Comparison of ENCODE assay signal across 9 cellular contexts in the genomic region with DNA sequence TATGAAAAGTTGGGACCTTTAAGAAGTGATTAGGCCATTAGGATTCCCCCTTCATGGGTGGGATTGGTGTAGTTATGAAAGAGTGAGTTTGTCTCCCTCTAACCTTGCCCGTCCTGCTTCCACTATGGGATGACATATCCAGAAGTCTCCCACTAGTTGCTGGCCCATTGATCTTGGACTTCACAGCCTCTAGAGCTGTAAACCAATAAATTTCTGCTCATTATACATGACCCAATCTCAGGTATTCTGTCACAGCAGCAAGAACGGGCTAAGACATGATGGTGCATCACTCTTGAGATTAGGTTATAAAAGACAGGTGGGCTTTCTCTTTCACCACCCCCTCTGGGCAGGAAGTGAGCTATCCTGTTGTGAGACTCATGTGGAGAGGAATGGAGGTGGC. TPM values are rescaled to one million over a fixed set of nuclear protein-coding genes. Genes with fewer than 3 reads are reported as not detected.
"Had no signal": no experiment of that assay in that cellular context is flagged by ENCODE, and none has a peak within 500 bp of the region (broad histone marks: within the 10 kb centered on the region; RNA-seq: fewer than 3 reads in every experiment).

No MANE protein-coding gene starts in this region.

- H3K4me3 ChIP-seq: GM23248, HAP-1 had no signal

- DNase-seq: GM23248, GOT3, H7, HFFc6, KBM-7 had no signal

- H3K4me1 Mint-ChIP-seq: IgD-negative memory B cell had no signal

- ATAC-seq: HCT116 had no signal

- H3K27ac Mint-ChIP-seq: HFFc6, IgD-negative memory B cell had no signal

- H3K27ac ChIP-seq: GM23248, HL-60 had no signal

- H3K36me3 Mint-ChIP-seq: IgD-negative memory B cell had no signal

- H3K4me3 Mint-ChIP-seq: HFFc6, IgD-negative memory B cell had no signal

RNA-seq across cellular contexts. Expression of a gene that starts 8.6 kb away (rescaled TPM):
- total RNA-seq: HFFc6 had no signal
